In the genomic region with DNA sequence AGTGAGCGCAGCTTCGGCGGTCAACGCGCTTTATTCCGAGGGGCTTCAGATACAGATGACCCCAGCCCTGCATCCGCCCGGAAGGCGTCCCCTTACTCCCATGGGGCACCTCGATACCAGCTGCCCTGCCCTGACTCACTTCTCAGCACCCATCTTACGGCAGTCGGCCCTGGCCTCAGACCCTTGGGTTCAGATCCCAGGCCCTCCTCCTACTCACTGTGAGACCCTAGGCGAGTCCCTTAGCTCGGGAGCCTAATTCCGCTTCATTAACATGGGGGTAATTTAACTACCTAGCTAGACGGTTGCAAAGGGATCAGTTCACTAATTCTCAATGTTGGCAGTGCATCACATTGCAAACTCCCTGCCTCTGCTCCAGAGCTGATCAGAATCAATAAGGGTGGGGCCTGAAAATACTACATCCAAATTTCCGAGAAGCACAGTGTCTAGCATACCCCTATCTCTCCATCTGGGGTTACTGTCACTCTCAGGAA, we compare ENCODE assay signal across 8 cellular contexts. TPM values are rescaled to one million over a fixed set of nuclear protein-coding genes. Genes with fewer than 3 reads are reported as not detected.
DNase-seq lines count a peak whose midpoint lies in the region; ATAC-seq and TF ChIP-seq lines count a peak whose summit lies in the region.

No MANE protein-coding gene starts in this region.

- ATAC-seq in GM23338 = peak; percentile 14
- peak; percentile 10; the same call in 2 of the 3 replicates for ATAC-seq in SK-N-SH treated with all-trans-retinoic acid at 6 μM for 48 hours
- ATAC-seq in HG03460 (IDR thresholded peaks at IDR 0.05; ENCODE audit: unreplicated experiment) = no peak

- H3K27me3 Mint-ChIP-seq in GM23338 (ENCODE audit: insufficient read depth, low read depth, poor library complexity) = peaks cover 21% of the 10 kb centered on the region

- peak overlapping the region; percentile 98 for H3K4me2 ChIP-seq in GM23338

- peak overlapping the region; percentile 91 for H3K4me3 ChIP-seq in GM23338
- H3K4me3 ChIP-seq in esophagus (ENCODE audit: low read depth in 1 of 2, low read length in 2 of 2) = peak overlapping the region; percentile 64 to 85
- peak overlapping the region; percentile 92 to 94 for H3K4me3 ChIP-seq in neutrophil (ENCODE audit: low read depth in 1 of 2, low read length in 1 of 2)

- peaks cover 15% of the 10 kb centered on the region for H4K20me1 ChIP-seq in GM23338 (replicated peaks; ENCODE audit: insufficient read depth)

- in situ Hi-C loops in GM13976 (cut with MboI; ENCODE audit: low sequenced_read_pairs, unreplicated experiment) = no loop called here

- H3K9me3 Mint-ChIP-seq in GM23338 = no peaks in the 10 kb centered on the region; the same call in 2 of the 3 replicates

- peak overlapping the region; percentile 90 for H3K4me3 Mint-ChIP-seq in GM23338

- H3K27ac ChIP-seq in GM23338 (ENCODE audit: low read depth) (peak overlapping the region; percentile 85), esophagus (ENCODE audit: low read depth in 2 of 2, low read length in 1 of 2) (peak overlapping the region; percentile 94 to 97), neutrophil (peak overlapping the region; percentile 98)

- peak overlapping the region; percentile 70; the same call in 1 of the 2 replicates for H2AFZ ChIP-seq in GM23338

- H3K9me2 ChIP-seq in GM23338 (ENCODE audit: insufficient read depth) = no peaks in the 10 kb centered on the region

- DNase-seq in GM23338 (ENCODE audit: low spot score) = no peak
- DNase-seq in GF-D8 (lab: John Stamatoyannopoulos, UW) = no peak
- DNase-seq in GM19238 (ENCODE audit: insufficient read length, low spot score) = no peak
- no peak for DNase-seq in GM13976 (ENCODE audit: low spot score)

- H3K27me3 ChIP-seq in GM23338 (ENCODE audit: insufficient read depth) (no peaks in the 10 kb centered on the region), esophagus (ENCODE audit: control insufficient read depth in 1 of 2, insufficient read depth in 2 of 2, low read length in 2 of 2) (no peaks in the 10 kb centered on the region), neutrophil (no peaks in the 10 kb centered on the region)

- no peaks in the 10 kb centered on the region for H3K9me3 ChIP-seq in esophagus (ENCODE audit: control insufficient read depth in 2 of 2, insufficient read depth in 1 of 2, low read depth in 1 of 2, low read length in 1 of 2)
- no peaks in the 10 kb centered on the region for H3K9me3 ChIP-seq in neutrophil

- 3 to 4% methylated on average over 17 of the region's 17 CpGs for WGBS in esophagus, 2 donors

- H3K36me3 ChIP-seq in GM23338 (ENCODE audit: insufficient read depth) = no peaks in the 10 kb centered on the region; the same call in 1 of the 2 replicates
- peaks cover 0 to 3% of the 10 kb centered on the region in 2 donors for H3K36me3 ChIP-seq in esophagus (ENCODE audit: control insufficient read depth in 2 of 2, insufficient read depth in 2 of 2, low read length in 1 of 2)
- H3K36me3 ChIP-seq in neutrophil = peaks cover 18% of the 10 kb centered on the region

- peaks cover 32% of the 10 kb centered on the region for H3K36me3 Mint-ChIP-seq in GM23338 (ENCODE audit: low read depth)

- no peak for TF ChIP-seq CTCF in GM23338 (conservative IDR thresholded peaks at IDR 0.05; ENCODE audit: low read depth in 2 of 2)
- TF ChIP-seq CTCF in neutrophil (IDR thresholded peaks at IDR 0.05) = no peak
- no peak for TF ChIP-seq CTCF in GM13976 (IDR thresholded peaks at IDR 0.05; ENCODE audit: borderline replicate concordance, control extremely low read depth, extremely low read depth, insufficient read depth, missing control alignments)

- H3K4me1 ChIP-seq in GM23338 (ENCODE audit: insufficient read depth) (peaks cover 27% of the 10 kb centered on the region), esophagus (ENCODE audit: control insufficient read depth in 2 of 2, insufficient read depth in 2 of 2, low read length in 1 of 2) (peaks cover 11 to 12% of the 10 kb centered on the region in 2 donors), neutrophil (ENCODE audit: control insufficient read depth in 1 of 2, insufficient read depth in 1 of 2, low read depth in 1 of 2, low read length in 1 of 2) (peaks cover 77 to 85% of the 10 kb centered on the region in 2 experiments)

- H3F3A ChIP-seq in GM23338 (replicated peaks; ENCODE audit: low read depth) = peaks cover 48% of the 10 kb centered on the region

- H3K27ac Mint-ChIP-seq in GM23338 = peak overlapping the region; percentile 92

- peaks cover 35% of the 10 kb centered on the region for H3K4me1 Mint-ChIP-seq in GM23338

- peaks cover 51% of the 10 kb centered on the region for H3K79me2 ChIP-seq in GM23338 (replicated peaks; ENCODE audit: insufficient read depth)

TF ChIP-seq in GM23338, 12 proteins besides CTCF, POLR2A, EP300 and RAD21:
- TF ChIP-seq POLR2AphosphoS5 (IDR thresholded peaks at IDR 0.05; ENCODE audit: low read depth) = peak; percentile 27; the same call in 1 of the 2 replicates
- TF ChIP-seq STAT1 (IDR thresholded peaks at IDR 0.05; ENCODE audit: unreplicated experiment) = no peak

TF ChIP-seq in SK-N-SH treated with all-trans-retinoic acid at 6 μM for 48 hours, 23 proteins besides CTCF, POLR2A, EP300 and RAD21:
- no peak for TF ChIP-seq BACH2 (CRISPR knock-in tag; IDR thresholded peaks at IDR 0.05; ENCODE audit: borderline replicate concordance)
- no peak for TF ChIP-seq RARB (CRISPR knock-in tag; IDR thresholded peaks at IDR 0.05)
- no peak for TF ChIP-seq SNAI2 (CRISPR knock-in tag; IDR thresholded peaks at IDR 0.05)
- TF ChIP-seq, protein P1, sequence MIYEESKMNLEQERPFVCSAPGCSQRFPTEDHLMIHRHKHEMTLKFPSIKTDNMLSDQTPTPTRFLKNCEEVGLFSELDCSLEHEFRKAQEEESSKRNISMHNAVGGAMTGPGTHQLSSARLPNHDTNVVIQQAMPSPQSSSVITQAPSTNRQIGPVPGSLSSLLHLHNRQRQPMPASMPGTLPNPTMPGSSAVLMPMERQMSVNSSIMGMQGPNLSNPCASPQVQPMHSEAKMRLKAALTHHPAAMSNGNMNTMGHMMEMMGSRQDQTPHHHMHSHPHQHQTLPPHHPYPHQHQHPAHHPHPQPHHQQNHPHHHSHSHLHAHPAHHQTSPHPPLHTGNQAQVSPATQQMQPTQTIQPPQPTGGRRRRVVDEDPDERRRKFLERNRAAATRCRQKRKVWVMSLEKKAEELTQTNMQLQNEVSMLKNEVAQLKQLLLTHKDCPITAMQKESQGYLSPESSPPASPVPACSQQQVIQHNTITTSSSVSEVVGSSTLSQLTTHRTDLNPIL (CRISPR knock-in tag; IDR thresholded peaks at IDR 0.05; ENCODE audit: low read depth) = no peak
- no peak for TF ChIP-seq ARNTL (CRISPR knock-in tag; IDR thresholded peaks at IDR 0.05; ENCODE audit: borderline replicate concordance, low read depth)
- TF ChIP-seq, protein P2, sequence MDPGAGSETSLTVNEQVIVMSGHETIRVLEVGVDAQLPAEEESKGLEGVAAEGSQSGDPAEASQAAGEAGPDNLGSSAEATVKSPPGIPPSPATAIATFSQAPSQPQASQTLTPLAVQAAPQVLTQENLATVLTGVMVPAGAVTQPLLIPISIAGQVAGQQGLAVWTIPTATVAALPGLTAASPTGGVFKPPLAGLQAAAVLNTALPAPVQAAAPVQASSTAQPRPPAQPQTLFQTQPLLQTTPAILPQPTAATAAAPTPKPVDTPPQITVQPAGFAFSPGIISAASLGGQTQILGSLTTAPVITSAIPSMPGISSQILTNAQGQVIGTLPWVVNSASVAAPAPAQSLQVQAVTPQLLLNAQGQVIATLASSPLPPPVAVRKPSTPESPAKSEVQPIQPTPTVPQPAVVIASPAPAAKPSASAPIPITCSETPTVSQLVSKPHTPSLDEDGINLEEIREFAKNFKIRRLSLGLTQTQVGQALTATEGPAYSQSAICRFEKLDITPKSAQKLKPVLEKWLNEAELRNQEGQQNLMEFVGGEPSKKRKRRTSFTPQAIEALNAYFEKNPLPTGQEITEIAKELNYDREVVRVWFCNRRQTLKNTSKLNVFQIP (CRISPR knock-in tag; IDR thresholded peaks at IDR 0.05; ENCODE audit: borderline replicate concordance, low read depth) = no peak
- TF ChIP-seq TOX (CRISPR knock-in tag; IDR thresholded peaks at IDR 0.05; ENCODE audit: borderline replicate concordance) = no peak
- no peak for TF ChIP-seq ZNF8 (CRISPR knock-in tag; IDR thresholded peaks at IDR 0.05)
- TF ChIP-seq GLIS3 (CRISPR knock-in tag; IDR thresholded peaks at IDR 0.05) = no peak
- no peak for TF ChIP-seq OSR1 (CRISPR knock-in tag; IDR thresholded peaks at IDR 0.05)

RNA-seq across cellular contexts. Expression of a gene that starts 0.3 kb away (rescaled TPM):
- 66.1 and 66.3 TPM in 2 replicates for total RNA-seq in GM23338 (2014; rRNA removed; shearing (Covaris generic))
- polyA plus RNA-seq in GM23338 (2016; fragmentation: Nextera tagmentation; extraction: Ambion mirVana) (49.8 and 51.0 TPM in 2 replicates), esophagus (10 to 100 TPM; 33.0 to 52.3 TPM)

RNA-seq across cellular contexts. Expression of a gene that starts 5.1 kb away (rescaled TPM):
- 31.3 and 34.2 TPM in 2 replicates for total RNA-seq in GM23338 (2014; rRNA removed; shearing (Covaris generic))
- polyA plus RNA-seq in GM23338 (2016; fragmentation: Nextera tagmentation; extraction: Ambion mirVana) (5.4 and 7.0 TPM in 2 replicates), esophagus (10 to 100 TPM in 1 of 2 donors, 1 to 10 TPM in 1; 9.4 to 15.6 TPM)

RNA-seq across cellular contexts. Expression of a gene that starts 43.0 kb away (rescaled TPM):
- 118 and 121 TPM in 2 replicates for total RNA-seq in GM23338 (2014; rRNA removed; shearing (Covaris generic))
- 77.1 and 77.5 TPM in 2 replicates for polyA plus RNA-seq in GM23338 (2016; fragmentation: Nextera tagmentation; extraction: Ambion mirVana)
- polyA plus RNA-seq in esophagus = 10 to 100 TPM; 24.0 to 32.4 TPM

RNA-seq across cellular contexts. Expression of a gene that starts 53.5 kb away (rescaled TPM):
- 41.0 and 45.4 TPM in 2 replicates for total RNA-seq in GM23338 (2014; rRNA removed; shearing (Covaris generic))
- 19.7 and 20.8 TPM in 2 replicates for polyA plus RNA-seq in GM23338 (2016; fragmentation: Nextera tagmentation; extraction: Ambion mirVana)
- polyA plus RNA-seq in esophagus = 1 to 10 TPM; 8.6 to 9.1 TPM

RNA-seq across cellular contexts. Expression of a gene that starts 55.2 kb away (rescaled TPM):
- 78.5 and 87.3 TPM in 2 replicates for total RNA-seq in GM23338 (2014; rRNA removed; shearing (Covaris generic))
- 61.8 and 63.7 TPM in 2 replicates for polyA plus RNA-seq in GM23338 (2016; fragmentation: Nextera tagmentation; extraction: Ambion mirVana)
- polyA plus RNA-seq in esophagus = 1 to 10 TPM; 5.6 to 7.3 TPM
